23 cellular contexts compared by ENCODE assay signal in the genomic region with DNA sequence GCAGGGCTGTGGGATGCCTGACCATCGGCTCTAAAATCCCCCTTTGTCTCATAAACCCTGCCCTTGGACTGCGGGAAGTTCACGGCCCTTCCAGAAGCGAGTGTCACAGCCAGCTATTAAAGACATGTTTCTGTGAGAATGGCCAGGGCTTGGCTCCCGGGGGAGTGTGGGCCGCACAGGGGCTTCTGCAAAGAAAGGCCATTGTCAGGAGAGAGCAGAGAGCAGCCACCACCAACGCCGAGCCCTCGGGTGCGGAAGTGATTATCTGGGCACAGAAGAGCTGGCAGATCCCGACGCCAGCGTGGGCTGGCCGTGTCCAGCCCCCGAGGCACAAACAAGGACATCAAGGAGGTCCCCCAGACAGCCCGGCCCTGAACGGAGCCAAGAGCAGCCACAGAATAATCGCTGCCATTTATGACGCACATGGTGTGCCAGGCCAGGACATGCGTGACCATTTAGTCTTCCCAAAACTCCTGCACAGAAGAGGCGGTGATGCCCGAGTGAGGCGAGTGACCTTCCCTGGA.
DNase-seq lines count a peak whose midpoint lies in the region; ATAC-seq and TF ChIP-seq lines count a peak whose summit lies in the region.
"Had no signal": no experiment of that assay in that cellular context is flagged by ENCODE, and none has a peak within 500 bp of the region (broad histone marks: within the 10 kb centered on the region; RNA-seq: fewer than 3 reads in every experiment).

No MANE protein-coding gene starts in this region.

- H3K4me3 ChIP-seq in gastroesophageal sphincter: no peak overlapping the region
- H3K4me3 ChIP-seq in GM23248: no peak overlapping the region
- no peak overlapping the region for H3K4me3 ChIP-seq in coronary artery
- H3K4me3 ChIP-seq in PC-9: no peak overlapping the region
- H3K4me3 ChIP-seq: BLaER1 treated with 17β-estradiol and CSF1 and Interleukin-3, amounts not matched to agents 10 nM and 100 nM; K562; Peyer's patch; SK-N-MC; suprapubic skin had no signal

- POLR2A ChIA-PET in PC-9 (lab: Charles Lee; ENCODE audit: unreplicated experiment): no interaction called here

- no peak for TF ChIP-seq POLR2A in gastroesophageal sphincter (IDR thresholded peaks at IDR 0.05)

- in situ Hi-C loops in SK-MEL-5 (cut with HindIII; ENCODE audit: low pct_unique_long_range_greater_than_20kb, low sequenced_read_pairs) (no loop called here), GM23248 (cut with MboI) (no loop called here)

- TF ChIP-seq CTCF in gastroesophageal sphincter (IDR thresholded peaks at IDR 0.05): no peak
- TF ChIP-seq CTCF in osteocyte (IDR thresholded peaks at IDR 0.05): no peak
- no peak for TF ChIP-seq CTCF in coronary artery (IDR thresholded peaks at IDR 0.05)
- no peak for TF ChIP-seq CTCF in PC-9 (conservative IDR thresholded peaks at IDR 0.05)

- no peaks in the 10 kb centered on the region for H3K36me3 ChIP-seq in gastroesophageal sphincter
- no peaks in the 10 kb centered on the region for H3K36me3 ChIP-seq in GM23248 (ENCODE audit: low read depth)
- H3K36me3 ChIP-seq in PC-9 (ENCODE audit: low read depth): no peaks in the 10 kb centered on the region
- H3K36me3 ChIP-seq: BLaER1 treated with 17β-estradiol and CSF1 and Interleukin-3, amounts not matched to agents 10 nM and 100 nM; Peyer's patch; suprapubic skin had no signal

- 39 to 100% methylated on average over 1 to 7 of the region's 23 CpGs for WGBS in gastroesophageal sphincter (ENCODE audit: low coverage in 1 of 2), 2 donors
- 92% methylated on average over 18 to 23 of the region's 23 CpGs for WGBS in GM23248 (ENCODE audit: low coverage in 1 of 2, low lambda C conversion rate in 2 of 2, missing lambda C conversion rate in 2 of 2), 2 experiments

- peaks cover 3% of the 10 kb centered on the region for H3K27me3 ChIP-seq in gastroesophageal sphincter
- no peaks in the 10 kb centered on the region for H3K27me3 ChIP-seq in GM23248 (replicated peaks; ENCODE audit: insufficient read depth)
- no peaks in the 10 kb centered on the region for H3K27me3 ChIP-seq in PC-9 (ENCODE audit: insufficient read depth, low read depth)
- H3K27me3 ChIP-seq: BLaER1 treated with 17β-estradiol and CSF1 and Interleukin-3, amounts not matched to agents 10 nM and 100 nM; Peyer's patch had no signal

- ATAC-seq in gastroesophageal sphincter: peak; percentile 46
- ATAC-seq: K562 had no signal

- H3K27ac Mint-ChIP-seq in osteocyte (ENCODE audit: unreplicated experiment): no peak overlapping the region
- H3K27ac Mint-ChIP-seq: activated naive CD4-positive, alpha-beta T cell treated with anti-CD3 and anti-CD28 coated beads for 36 hours had no signal

- H3K79me2 ChIP-seq in GM23248 (ENCODE audit: insufficient read depth) (no peaks in the 10 kb centered on the region), PC-9 (ENCODE audit: low read depth) (no peaks in the 10 kb centered on the region)

- H3K9me3 Mint-ChIP-seq in osteocyte (ENCODE audit: unreplicated experiment): no peaks in the 10 kb centered on the region
- H3K9me3 Mint-ChIP-seq: activated naive CD4-positive, alpha-beta T cell treated with anti-CD3 and anti-CD28 coated beads for 36 hours; nephron had no signal

- H3K27me3 Mint-ChIP-seq in osteocyte (ENCODE audit: unreplicated experiment): peaks cover 82% of the 10 kb centered on the region

- H3K9me2 ChIP-seq in GM23248 (ENCODE audit: insufficient read depth) (no peaks in the 10 kb centered on the region), PC-9 (ENCODE audit: insufficient read depth) (no peaks in the 10 kb centered on the region)

- no peak overlapping the region for H3K9ac ChIP-seq in GM23248
- H3K9ac ChIP-seq: BLaER1 treated with 17β-estradiol and CSF1 and Interleukin-3, amounts not matched to agents 10 nM and 100 nM had no signal

- BruUV-seq in PC-9 (replicated peaks; lab: Mats Ljungman, UMichigan): no TSS peak

- intact Hi-C loops in PC-9 (cut with micrococcal nuclease; ENCODE audit: unreplicated experiment): no loop called here

- H3K27ac ChIP-seq in gastroesophageal sphincter: peak overlapping the region in 3 of 4 donors; percentile 9 to 26 (median 21)
- H3K27ac ChIP-seq in GM23248: no peak overlapping the region
- H3K27ac ChIP-seq in coronary artery: no peak overlapping the region
- H3K27ac ChIP-seq in PC-9: no peak overlapping the region
- H3K27ac ChIP-seq: BLaER1 treated with 17β-estradiol and CSF1 and Interleukin-3, amounts not matched to agents 10 nM and 100 nM; Peyer's patch; SK-N-MC; suprapubic skin had no signal

- peaks cover 1% of the 10 kb centered on the region for H3K4me1 Mint-ChIP-seq in osteocyte (ENCODE audit: unreplicated experiment)

- H2AFZ ChIP-seq in GM23248 (no peak overlapping the region), PC-9 (no peak overlapping the region)

- DNase-seq in COLO829 (ENCODE audit: low spot score) (peak; percentile 99), SK-MEL-5 (ENCODE audit: low read depth, low spot score) (peak; percentile 41), osteocyte (ENCODE audit: extremely low spot score, unreplicated experiment) (peak; percentile 80), GM23248 (no peak), coronary artery (ENCODE audit: low spot score) (no peak), NCI-H2171 treated with DMSO at 0.1 percent for 48 hours (lab: John Stamatoyannopoulos, UW) (no peak), PC-9 (no peak)
- DNase-seq: ACHN; activated CD4-positive, alpha-beta T cell treated with anti-CD3 and anti-CD28 coated beads for 4 hours; activated naive CD4-positive, alpha-beta T cell treated with anti-CD3 and anti-CD28 coated beads for 36 hours; amniotic stem cell; DMS79 treated with DMSO at 0.1 percent for 48 hours; GOT3; NCI-H1436 treated with DMSO at 0.1 percent for 48 hours; NCI-H524; Peyer's patch had no signal

- H3K4me1 ChIP-seq in gastroesophageal sphincter: peaks cover 0 to 11% (median 0%) of the 10 kb centered on the region in 3 donors
- peaks cover 7% of the 10 kb centered on the region for H3K4me1 ChIP-seq in GM23248 (ENCODE audit: insufficient read depth)
- no peaks in the 10 kb centered on the region for H3K4me1 ChIP-seq in PC-9 (replicated peaks; ENCODE audit: insufficient read depth)
- H3K4me1 ChIP-seq: Caco-2, Peyer's patch had no signal

- H3F3A ChIP-seq in GM23248 (ENCODE audit: insufficient read depth): no peaks in the 10 kb centered on the region
- no peaks in the 10 kb centered on the region for H3F3A ChIP-seq in PC-9 (ENCODE audit: insufficient read depth, low read depth)

- TF ChIP-seq EP300 in gastroesophageal sphincter (IDR thresholded peaks at IDR 0.05): no peak

- H4K20me1 ChIP-seq in GM23248 (ENCODE audit: insufficient read depth): no peaks in the 10 kb centered on the region
- no peaks in the 10 kb centered on the region for H4K20me1 ChIP-seq in PC-9 (ENCODE audit: insufficient read depth)
- H4K20me1 ChIP-seq: BLaER1 treated with 17β-estradiol and CSF1 and Interleukin-3, amounts not matched to agents 10 nM and 100 nM had no signal

- CTCF ChIA-PET in PC-9 (lab: Charles Lee): no interaction called here

- no peaks in the 10 kb centered on the region for H3K9me3 ChIP-seq in gastroesophageal sphincter
- no peaks in the 10 kb centered on the region for H3K9me3 ChIP-seq in GM23248 (ENCODE audit: low read depth)
- no peaks in the 10 kb centered on the region for H3K9me3 ChIP-seq in PC-9 (ENCODE audit: insufficient read depth, low read depth)
- H3K9me3 ChIP-seq: Caco-2, Peyer's patch, suprapubic skin had no signal

- no peak overlapping the region for H3K4me3 Mint-ChIP-seq in osteocyte (ENCODE audit: unreplicated experiment)
- H3K4me3 Mint-ChIP-seq: activated naive CD4-positive, alpha-beta T cell treated with anti-CD3 and anti-CD28 coated beads for 36 hours; nephron had no signal

- H3K4me2 ChIP-seq in GM23248 (ENCODE audit: unreplicated experiment) (no peak overlapping the region), PC-9 (no peak overlapping the region)
- H3K4me2 ChIP-seq: BLaER1 treated with 17β-estradiol and CSF1 and Interleukin-3, amounts not matched to agents 10 nM and 100 nM had no signal

- H3K36me3 Mint-ChIP-seq in osteocyte (ENCODE audit: unreplicated experiment): no peaks in the 10 kb centered on the region

Comparison
In these comparisons a context has a peak if more than half of its experiments do, and no peak if none do; other contexts are left out.
1. DNase-seq: peak in COLO829 (single experiment), SK-MEL-5 (single experiment) and osteocyte (single experiment); none in GM23248 (single experiment), coronary artery (single experiment), NCI-H2171 treated with DMSO at 0.1 percent for 48 hours (single experiment) and PC-9 (0 of 2).
2. H3K27ac ChIP-seq: peak in gastroesophageal sphincter (3 of 4); none in GM23248 (single experiment), coronary artery (0 of 2) and PC-9 (single experiment).